Comparison of ENCODE assay signal across 8 cellular contexts in the genomic region with DNA sequence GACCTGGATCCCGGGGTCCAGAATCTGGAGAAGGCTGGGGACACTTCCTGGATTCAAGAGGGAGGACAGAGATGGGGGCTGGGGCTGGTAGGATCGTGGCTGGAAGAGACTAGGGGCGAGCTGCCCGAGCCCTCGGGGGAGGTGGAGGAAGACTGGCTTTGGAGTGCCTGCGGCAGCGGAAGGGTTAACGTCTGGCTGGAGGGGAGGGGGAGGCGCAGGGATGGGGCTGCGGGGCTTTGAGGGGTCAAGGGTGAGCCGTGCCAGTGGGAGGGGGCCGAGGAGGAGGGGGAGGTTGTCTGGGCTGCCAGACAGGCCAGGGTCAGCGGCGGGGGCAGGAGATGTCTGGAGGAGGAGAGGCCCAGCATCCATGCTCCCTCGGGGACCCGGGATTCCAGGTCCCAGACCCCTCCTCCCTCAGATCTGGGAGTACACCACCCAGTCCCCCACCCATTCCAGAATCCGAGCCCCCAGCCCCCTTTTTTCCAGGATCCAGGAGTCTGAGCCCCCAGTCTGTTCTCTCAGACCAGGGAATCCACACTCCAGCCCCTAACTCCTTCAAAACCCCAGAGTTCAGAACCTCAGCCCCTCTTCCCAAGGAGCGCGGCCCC. TPM values are rescaled to one million over a fixed set of nuclear protein-coding genes. Genes with fewer than 3 reads are reported as not detected.
A peak's percentile ranks its signal among the peaks of the same experiment; 100 is the strongest.
DNase-seq lines count a peak whose midpoint lies in the region; ATAC-seq, FAIRE-seq and TF ChIP-seq lines count a peak whose summit lies in the region.
"Had no signal": no experiment of that assay in that cellular context is flagged by ENCODE, and none has a peak within 500 bp of the region (broad histone marks: within the 10 kb centered on the region; RNA-seq: fewer than 3 reads in every experiment).

No MANE protein-coding gene starts in this region.

- 0 out of 2 replicates have a peak, but pooled peaks cover 9% of the 10 kb centered on the region for H3F3A ChIP-seq in GM23338 (replicated peaks; ENCODE audit: low read depth)

- TF ChIP-seq CTCF in GM23338 (conservative IDR thresholded peaks at IDR 0.05; ENCODE audit: low read depth in 2 of 2): no peak
- no peak for TF ChIP-seq CTCF in mesothelial cell of epicardium (IDR thresholded peaks at IDR 0.05; ENCODE audit: unreplicated experiment)

- peak overlapping the region; percentile 98 for H3K4me2 ChIP-seq in GM23338

- H3K9me3 Mint-ChIP-seq in GM23338 (peaks cover 26% of the 10 kb centered on the region), mesothelial cell of epicardium (peaks cover 2% of the 10 kb centered on the region)

- no peak overlapping the region; the same call in 1 of the 2 replicates for H2AFZ ChIP-seq in GM23338

- DNase-seq in GM23338 (ENCODE audit: low spot score) (peak; percentile 82), RCC 7860 (ENCODE audit: low spot score) (peak; percentile 7), ecto neural progenitor cell (ENCODE audit: low spot score) (peak; percentile 85), mesothelial cell of epicardium (ENCODE audit: low spot score in 2 of 2, unreplicated experiment in 2 of 2) (peak; percentile 37 to 56), ureter (ENCODE audit: low spot score) (peak; percentile 64)

- peak overlapping the region; percentile 79 for H3K27ac ChIP-seq in GM23338 (ENCODE audit: low read depth)

- no peaks in the 10 kb centered on the region; the same call in 1 of the 2 replicates for H3K36me3 ChIP-seq in GM23338 (ENCODE audit: insufficient read depth)

- peak; percentile 13 for ATAC-seq in GM23338
- ATAC-seq in GM19324 (IDR thresholded peaks at IDR 0.05; ENCODE audit: low FRiP score, unreplicated experiment): no peak
- ATAC-seq in GM19452 (IDR thresholded peaks at IDR 0.05; ENCODE audit: unreplicated experiment): no peak

- H3K4me3 Mint-ChIP-seq in GM23338 (peak overlapping the region; percentile 84), mesothelial cell of epicardium (peak overlapping the region; percentile 79)

- H4K20me1 ChIP-seq in GM23338 (replicated peaks; ENCODE audit: insufficient read depth): no peaks in the 10 kb centered on the region; the same call in 1 of the 2 replicates

- H3K4me1 Mint-ChIP-seq in GM23338 (peaks cover 42% of the 10 kb centered on the region), mesothelial cell of epicardium (peaks cover 52% of the 10 kb centered on the region)

- H3K4me1 ChIP-seq in GM23338 (ENCODE audit: insufficient read depth): peaks cover 23% of the 10 kb centered on the region

- H3K36me3 Mint-ChIP-seq in GM23338 (ENCODE audit: low read depth): peaks cover 14% of the 10 kb centered on the region
- H3K36me3 Mint-ChIP-seq in mesothelial cell of epicardium: peaks cover 15% of the 10 kb centered on the region

- peaks cover 3% of the 10 kb centered on the region; the same call in 1 of the 2 replicates for H3K9me2 ChIP-seq in GM23338 (ENCODE audit: insufficient read depth)

- FAIRE-seq in RCC 7860 (lab: Jason Lieb, UNC): no peak

- H3K79me2 ChIP-seq in GM23338 (replicated peaks; ENCODE audit: insufficient read depth): peaks cover 16% of the 10 kb centered on the region; the same call in 1 of the 2 replicates

- peak overlapping the region; percentile 76 for H3K4me3 ChIP-seq in GM23338

- H3K27me3 ChIP-seq in GM23338 (ENCODE audit: insufficient read depth): no peaks in the 10 kb centered on the region

- H3K27ac Mint-ChIP-seq in GM23338 (peak overlapping the region; percentile 56; the same call in 1 of the 2 replicates), mesothelial cell of epicardium (peak overlapping the region; percentile 96)

- H3K27me3 Mint-ChIP-seq in GM23338 (ENCODE audit: insufficient read depth, low read depth, poor library complexity): peaks cover 23% of the 10 kb centered on the region
- H3K27me3 Mint-ChIP-seq in mesothelial cell of epicardium (ENCODE audit: low read depth): no peaks in the 10 kb centered on the region

TF ChIP-seq in GM23338, 12 proteins besides CTCF, POLR2A, EP300 and RAD21 (continues in another document):
- TF ChIP-seq STAT1 (IDR thresholded peaks at IDR 0.05; ENCODE audit: unreplicated experiment) (no peak), ZNF331 (CRISPR knock-in tag; IDR thresholded peaks at IDR 0.05; ENCODE audit: low read depth) (no peak), EZH2phosphoT487 (IDR thresholded peaks at IDR 0.05; ENCODE audit: unreplicated experiment) (no peak), ZNF114 (CRISPR knock-in tag; IDR thresholded peaks at IDR 0.05) (no peak), EZH2 (IDR thresholded peaks at IDR 0.05; ENCODE audit: low read depth, unreplicated experiment) (no peak), CREB1 (CRISPR knock-in tag; IDR thresholded peaks at IDR 0.05; ENCODE audit: low read depth) (no peak)
- TF ChIP-seq, protein P1, sequence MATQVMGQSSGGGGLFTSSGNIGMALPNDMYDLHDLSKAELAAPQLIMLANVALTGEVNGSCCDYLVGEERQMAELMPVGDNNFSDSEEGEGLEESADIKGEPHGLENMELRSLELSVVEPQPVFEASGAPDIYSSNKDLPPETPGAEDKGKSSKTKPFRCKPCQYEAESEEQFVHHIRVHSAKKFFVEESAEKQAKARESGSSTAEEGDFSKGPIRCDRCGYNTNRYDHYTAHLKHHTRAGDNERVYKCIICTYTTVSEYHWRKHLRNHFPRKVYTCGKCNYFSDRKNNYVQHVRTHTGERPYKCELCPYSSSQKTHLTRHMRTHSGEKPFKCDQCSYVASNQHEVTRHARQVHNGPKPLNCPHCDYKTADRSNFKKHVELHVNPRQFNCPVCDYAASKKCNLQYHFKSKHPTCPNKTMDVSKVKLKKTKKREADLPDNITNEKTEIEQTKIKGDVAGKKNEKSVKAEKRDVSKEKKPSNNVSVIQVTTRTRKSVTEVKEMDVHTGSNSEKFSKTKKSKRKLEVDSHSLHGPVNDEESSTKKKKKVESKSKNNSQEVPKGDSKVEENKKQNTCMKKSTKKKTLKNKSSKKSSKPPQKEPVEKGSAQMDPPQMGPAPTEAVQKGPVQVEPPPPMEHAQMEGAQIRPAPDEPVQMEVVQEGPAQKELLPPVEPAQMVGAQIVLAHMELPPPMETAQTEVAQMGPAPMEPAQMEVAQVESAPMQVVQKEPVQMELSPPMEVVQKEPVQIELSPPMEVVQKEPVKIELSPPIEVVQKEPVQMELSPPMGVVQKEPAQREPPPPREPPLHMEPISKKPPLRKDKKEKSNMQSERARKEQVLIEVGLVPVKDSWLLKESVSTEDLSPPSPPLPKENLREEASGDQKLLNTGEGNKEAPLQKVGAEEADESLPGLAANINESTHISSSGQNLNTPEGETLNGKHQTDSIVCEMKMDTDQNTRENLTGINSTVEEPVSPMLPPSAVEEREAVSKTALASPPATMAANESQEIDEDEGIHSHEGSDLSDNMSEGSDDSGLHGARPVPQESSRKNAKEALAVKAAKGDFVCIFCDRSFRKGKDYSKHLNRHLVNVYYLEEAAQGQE (IDR thresholded peaks at IDR 0.05; ENCODE audit: unreplicated experiment): no peak

RNA-seq across cellular contexts. Expression of a gene that starts 3.3 kb away (rescaled TPM):
- total RNA-seq in GM23338 (2014; rRNA removed; shearing (Covaris generic)): 5.1 and 5.2 TPM in 2 replicates
- 8.2 and 11.5 TPM in 2 replicates for polyA plus RNA-seq in GM23338 (2016; fragmentation: Nextera tagmentation; extraction: Ambion mirVana)
- total RNA-seq in mesothelial cell of epicardium (83.1 to 88.1 TPM (median 87.6 TPM) in 3 replicates), ureter (25.6 TPM)

RNA-seq across cellular contexts. Expression of a gene that starts 33.9 kb away (rescaled TPM):
- total RNA-seq in GM23338 (2014; rRNA removed; shearing (Covaris generic)): 1.8 and 2.0 TPM in 2 replicates
- polyA plus RNA-seq in GM23338 (2016; fragmentation: Nextera tagmentation; extraction: Ambion mirVana): 0.40 and 0.75 TPM in 2 replicates
- 0.32 to 0.58 TPM (median 0.44 TPM) in 3 replicates for total RNA-seq in mesothelial cell of epicardium
- total RNA-seq in ureter: 0.18 TPM
- total RNA-seq: activated CD8-positive, alpha-beta memory T cell treated with anti-CD3 and anti-CD28 coated beads for 36 hours had no signal

RNA-seq across cellular contexts. Expression of a gene that starts 43.2 kb away (rescaled TPM):
- not detected in 2 replicates for total RNA-seq in GM23338 (2014; rRNA removed; shearing (Covaris generic))
- 0.10 TPM in 1 of 2 replicates, not detected in the other for polyA plus RNA-seq in GM23338 (2016; fragmentation: Nextera tagmentation; extraction: Ambion mirVana)
- total RNA-seq in mesothelial cell of epicardium: not detected in 3 replicates
- 4.2 TPM for total RNA-seq in ureter

RNA-seq across cellular contexts. Expression of a gene that starts 59.7 kb away (rescaled TPM):
- total RNA-seq in GM23338 (2014; rRNA removed; shearing (Covaris generic)): not detected in 2 replicates
- not detected in 2 replicates for polyA plus RNA-seq in GM23338 (2016; fragmentation: Nextera tagmentation; extraction: Ambion mirVana)
- total RNA-seq in mesothelial cell of epicardium (not detected in 3 replicates), ureter (1.2 TPM)
- total RNA-seq: activated CD8-positive, alpha-beta memory T cell treated with anti-CD3 and anti-CD28 coated beads for 36 hours had no signal

Comparison
In these comparisons a context has a peak if more than half of its experiments do, and no peak if none do; other contexts are left out.
1. DNase-seq: peak in every context shown above with its lines; median percentile 85 in ecto neural progenitor cell; 82 in GM23338; 64 in ureter; 46 in mesothelial cell of epicardium; 7 in RCC 7860.